ENCODE assay signal across 15 cellular contexts in genomic region chr6:105799051-105799450, GRCh38.
DNase-seq lines count a peak whose midpoint lies in the region; ATAC-seq and TF ChIP-seq lines count a peak whose summit lies in the region.
"Had no signal": no experiment of that assay in that cellular context is flagged by ENCODE, and none has a peak within 500 bp of the region (broad histone marks: within the 10 kb centered on the region; RNA-seq: fewer than 3 reads in every experiment).

No MANE protein-coding gene starts in this region.

- DNase-seq in AG20443 (ENCODE audit: low spot score) = peak; percentile 20
- peak; percentile 58 for DNase-seq in LHCN-M2 (ENCODE audit: low read depth)
- DNase-seq in fibroblast of the aortic adventitia (ENCODE audit: low read depth) = peak; percentile 66
- DNase-seq in sigmoid colon = peak; percentile 71
- no peak for DNase-seq in smooth muscle cell (lab: John Stamatoyannopoulos, UW; ENCODE audit: unreplicated experiment)
- no peak for DNase-seq in NCI-H524 (lab: John Stamatoyannopoulos, UW)
- DNase-seq in NCI-H2196 treated with DMSO at 0.1 percent for 48 hours (lab: John Stamatoyannopoulos, UW; ENCODE audit: unreplicated experiment) = no peak
- DNase-seq: activated CD8-positive, alpha-beta T cell treated with anti-CD3 and anti-CD28 coated beads for 36 hours; activated naive CD4-positive, alpha-beta T cell treated with anti-CD3 and anti-CD28 coated beads, Interleukin-2, amount 50 U/mL, for 16 hours; CD4-positive, CD25-positive, alpha-beta regulatory T cell; natural killer cell had no signal

- H3K9me3 Mint-ChIP-seq in activated T-helper 17 cell treated with anti-CD3 and anti-CD28 coated beads, Interleukin-2, amount 50 U/mL, for 72 hours = no peaks in the 10 kb centered on the region
- H3K9me3 Mint-ChIP-seq: activated CD8-positive, alpha-beta T cell treated with anti-CD3 and anti-CD28 coated beads for 36 hours; central memory CD8-positive, alpha-beta T cell; natural killer cell had no signal

- H3K27ac ChIP-seq in sigmoid colon (peak overlapping the region in 1 of 4 donors; percentile 30), smooth muscle cell (ENCODE audit: low read depth) (no peak overlapping the region)

- no peaks in the 10 kb centered on the region for H3K9me3 ChIP-seq in sigmoid colon
- H3K9me3 ChIP-seq in smooth muscle cell (replicated peaks; ENCODE audit: low read depth) = no peaks in the 10 kb centered on the region

- no peak for TF ChIP-seq POLR2A in sigmoid colon (IDR thresholded peaks at IDR 0.05)

- no peaks in the 10 kb centered on the region for H3K27me3 Mint-ChIP-seq in activated T-helper 17 cell treated with anti-CD3 and anti-CD28 coated beads, Interleukin-2, amount 50 U/mL, for 72 hours
- H3K27me3 Mint-ChIP-seq: activated CD8-positive, alpha-beta T cell treated with anti-CD3 and anti-CD28 coated beads for 36 hours; CD4-positive, CD25-positive, alpha-beta regulatory T cell; central memory CD8-positive, alpha-beta T cell had no signal

- no peak overlapping the region for H2AFZ ChIP-seq in smooth muscle cell (ENCODE audit: low read depth)

- H3K4me1 ChIP-seq in sigmoid colon (peaks cover 0 to 20% (median 14%) of the 10 kb centered on the region in 4 donors), smooth muscle cell (ENCODE audit: low read depth) (peaks cover 19% of the 10 kb centered on the region)

- H3K36me3 Mint-ChIP-seq in activated T-helper 17 cell treated with anti-CD3 and anti-CD28 coated beads, Interleukin-2, amount 50 U/mL, for 72 hours (ENCODE audit: low read depth) = no peaks in the 10 kb centered on the region
- H3K36me3 Mint-ChIP-seq: CD4-positive, CD25-positive, alpha-beta regulatory T cell; natural killer cell had no signal

- H3K4me3 ChIP-seq in fibroblast of the aortic adventitia (ENCODE audit: low read depth, low read length) (no peak overlapping the region), sigmoid colon (no peak overlapping the region), smooth muscle cell (no peak overlapping the region)

- no peaks in the 10 kb centered on the region for H4K20me1 ChIP-seq in smooth muscle cell (ENCODE audit: low read depth)

- H3F3A ChIP-seq in smooth muscle cell (ENCODE audit: low read depth) = peaks cover 12% of the 10 kb centered on the region

- WGBS in sigmoid colon, 2 donors = 53 to 76% methylated on average over 2 of the region's 2 CpGs
- 94% methylated on average over 2 of the region's 2 CpGs for WGBS in smooth muscle cell (ENCODE audit: low lambda C conversion rate)

- no peaks in the 10 kb centered on the region for H3K36me3 ChIP-seq in sigmoid colon
- H3K36me3 ChIP-seq in smooth muscle cell (ENCODE audit: low read depth) = no peaks in the 10 kb centered on the region

- no peak overlapping the region for H3K4me3 Mint-ChIP-seq in activated T-helper 17 cell treated with anti-CD3 and anti-CD28 coated beads, Interleukin-2, amount 50 U/mL, for 72 hours
- H3K4me3 Mint-ChIP-seq: activated CD8-positive, alpha-beta T cell treated with anti-CD3 and anti-CD28 coated beads for 36 hours; CD4-positive, CD25-positive, alpha-beta regulatory T cell; central memory CD8-positive, alpha-beta T cell; natural killer cell; T-helper 2 cell treated with Interferon-gamma antibody and Interleukin-4, amounts not matched to agents 5 μg/mL and 100 μg/mL, for 36 hours had no signal

- H3K79me2 ChIP-seq in smooth muscle cell (ENCODE audit: low read depth) = no peaks in the 10 kb centered on the region

- no peak overlapping the region for H3K27ac Mint-ChIP-seq in activated T-helper 17 cell treated with anti-CD3 and anti-CD28 coated beads, Interleukin-2, amount 50 U/mL, for 72 hours
- H3K27ac Mint-ChIP-seq: activated CD8-positive, alpha-beta T cell treated with anti-CD3 and anti-CD28 coated beads for 36 hours; CD4-positive, CD25-positive, alpha-beta regulatory T cell; natural killer cell; T-helper 2 cell treated with Interferon-gamma antibody and Interleukin-4, amounts not matched to agents 5 μg/mL and 100 μg/mL, for 36 hours had no signal

- H3K4me2 ChIP-seq in smooth muscle cell = no peak overlapping the region

- TF ChIP-seq CTCF in fibroblast of the aortic adventitia (IDR thresholded peaks at IDR 0.05; ENCODE audit: insufficient read depth, low read length) = no peak
- no peak for TF ChIP-seq CTCF in sigmoid colon (IDR thresholded peaks at IDR 0.05)
- TF ChIP-seq CTCF in smooth muscle cell (IDR thresholded peaks at IDR 0.05; ENCODE audit: borderline replicate concordance, insufficient read depth, poor library complexity, severe bottlenecking) = no peak

- H3K9ac ChIP-seq in smooth muscle cell (ENCODE audit: low read depth) = no peak overlapping the region

- H3K4me1 Mint-ChIP-seq in activated T-helper 17 cell treated with anti-CD3 and anti-CD28 coated beads, Interleukin-2, amount 50 U/mL, for 72 hours = peaks cover 24% of the 10 kb centered on the region
- H3K4me1 Mint-ChIP-seq: central memory CD8-positive, alpha-beta T cell; natural killer cell had no signal

- ATAC-seq in activated T-helper 17 cell treated with anti-CD3 and anti-CD28 coated beads, Interleukin-2, amount 50 U/mL, for 72 hours (replicated peaks) = no peak
- ATAC-seq: activated CD8-positive, alpha-beta T cell treated with anti-CD3 and anti-CD28 coated beads for 36 hours; natural killer cell; Panc1 had no signal

- H3K27me3 ChIP-seq in sigmoid colon (no peaks in the 10 kb centered on the region), smooth muscle cell (ENCODE audit: low read depth) (no peaks in the 10 kb centered on the region)

- intact Hi-C loops in sigmoid colon (cut with DNase I) = no loop called here

- TF ChIP-seq EP300 in sigmoid colon (IDR thresholded peaks at IDR 0.05) = no peak

Comparison
In these comparisons a context has a peak if more than half of its experiments do, and no peak if none do; other contexts are left out.
1. DNase-seq: peak in AG20443 (single experiment), LHCN-M2 (single experiment), fibroblast of the aortic adventitia (single experiment) and sigmoid colon (single experiment); none in smooth muscle cell (single experiment), NCI-H524 (0 of 2) and NCI-H2196 treated with DMSO at 0.1 percent for 48 hours (single experiment).